15 cellular contexts compared by ENCODE assay signal in the genomic region with DNA sequence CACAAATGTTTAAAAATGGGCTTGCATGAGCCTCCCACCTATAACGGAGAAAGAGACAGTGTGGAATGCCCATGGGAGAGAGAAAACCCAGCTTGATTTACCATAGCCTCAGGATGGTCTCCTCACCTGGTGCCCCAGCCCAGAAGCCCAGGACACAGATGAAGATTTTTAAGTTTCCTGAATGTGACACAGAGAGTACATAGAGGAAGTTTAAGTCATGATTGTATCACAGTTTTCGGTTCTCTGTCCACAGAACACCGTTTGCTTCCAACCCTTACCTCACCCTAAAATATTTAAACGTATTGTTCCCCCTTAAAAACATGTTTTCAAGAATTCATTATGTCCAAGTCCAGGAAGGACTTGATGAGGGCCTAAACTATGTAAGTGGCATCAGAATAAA. TPM values are rescaled to one million over a fixed set of nuclear protein-coding genes. Genes with fewer than 3 reads are reported as not detected.
"Had no signal": no experiment of that assay in that cellular context is flagged by ENCODE, and none has a peak within 500 bp of the region (broad histone marks: within the 10 kb centered on the region; RNA-seq: fewer than 3 reads in every experiment).

No MANE protein-coding gene starts in this region.

- DNase-seq: activated gamma-delta T cell; amygdala; foreskin fibroblast; left ventricle myocardium superior; SHP77; stimulated activated CD4-positive, alpha-beta T cell treated with anti-CD3 and anti-CD28 coated beads, Interleukin-12 subunit alpha, Interleukin-12 subunit beta, amount 100 ng/mL, for 4 hours; stimulated activated CD4-positive, alpha-beta T cell treated with anti-CD3 and anti-CD28 coated beads, Interleukin-1b, Interleukin-23, amount 100 ng/mL, for 48 hours; stimulated activated CD8-positive, alpha-beta memory T cell treated with anti-CD3 and anti-CD28 coated beads, Interleukin-4, amount 100 ng/mL, for 48 hours; stimulated activated naive CD4-positive, alpha-beta T cell; transverse colon had no signal

- H3K27ac Mint-ChIP-seq: progenitor cell of endocrine pancreas had no signal

- H3K27me3 Mint-ChIP-seq: progenitor cell of endocrine pancreas had no signal

- H3K4me3 Mint-ChIP-seq: neural crest cell had no signal

- ATAC-seq: activated CD4-positive, CD25-positive, alpha-beta regulatory T cell treated with anti-CD3 and anti-CD28 coated beads, Interleukin-2, amount 50 U/mL, for 24 hours; left ventricle myocardium superior had no signal

RNA-seq across cellular contexts. Expression of gene NELL2, which starts 56.2 kb away (rescaled TPM):
- total RNA-seq: dermis microvascular lymphatic vessel endothelial cell, osteoblast had no signal
